In genomic region chr1:12446593-12446992, GRCh38 we compare ENCODE assay signal across 16 cellular contexts.
DNase-seq lines count a peak whose midpoint lies in the region; ATAC-seq and TF ChIP-seq lines count a peak whose summit lies in the region.
"Had no signal": no experiment of that assay in that cellular context is flagged by ENCODE, and none has a peak within 500 bp of the region (broad histone marks: within the 10 kb centered on the region; RNA-seq: fewer than 3 reads in every experiment).

No MANE protein-coding gene starts in this region.

- H3K36me3 ChIP-seq in osteoblast (ENCODE audit: insufficient read depth, low read length) (no peaks in the 10 kb centered on the region), tibial nerve (no peaks in the 10 kb centered on the region), GM23338 (ENCODE audit: insufficient read depth) (no peaks in the 10 kb centered on the region)
- H3K36me3 ChIP-seq: neural progenitor cell had no signal

- H3K4me2 ChIP-seq in osteoblast (ENCODE audit: insufficient read depth, low read length) = no peak overlapping the region
- no peak overlapping the region for H3K4me2 ChIP-seq in GM23338
- H3K4me2 ChIP-seq: neural progenitor cell had no signal

- no peak for TF ChIP-seq EP300 in tibial nerve (IDR thresholded peaks at IDR 0.05)

- no peaks in the 10 kb centered on the region for H3F3A ChIP-seq in GM23338 (replicated peaks; ENCODE audit: low read depth)

- no peaks in the 10 kb centered on the region for H3K9me3 Mint-ChIP-seq in GM23338
- H3K9me3 Mint-ChIP-seq: neural progenitor cell had no signal

- H3K4me1 Mint-ChIP-seq in T-helper 17 cell = peaks cover 39% of the 10 kb centered on the region
- peaks cover 7% of the 10 kb centered on the region; the same call in 2 of the 3 replicates for H3K4me1 Mint-ChIP-seq in GM23338

- H4K20me1 ChIP-seq in osteoblast (ENCODE audit: insufficient read depth, low read length) (no peaks in the 10 kb centered on the region), GM23338 (replicated peaks; ENCODE audit: insufficient read depth) (0 out of 2 replicates have a peak, but pooled peaks cover 2% of the 10 kb centered on the region)

- H3K36me3 Mint-ChIP-seq in T-helper 17 cell (ENCODE audit: low read depth) (no peaks in the 10 kb centered on the region), GM23338 (ENCODE audit: low read depth) (peaks cover 3% of the 10 kb centered on the region; the same call in 1 of the 3 replicates)
- H3K36me3 Mint-ChIP-seq: WTC11 had no signal

- H3K4me3 ChIP-seq in coronary artery (no peak overlapping the region), osteoblast (ENCODE audit: insufficient read depth, low read length) (no peak overlapping the region), tibial nerve (no peak overlapping the region), GM23338 (no peak overlapping the region)
- H3K4me3 ChIP-seq: neural progenitor cell had no signal

- 89 to 94% methylated on average over 2 of the region's 2 CpGs for WGBS in tibial nerve, 2 donors

- TF ChIP-seq CTCF in coronary artery (IDR thresholded peaks at IDR 0.05) = no peak
- no peak for TF ChIP-seq CTCF in osteoblast (IDR thresholded peaks at IDR 0.05; ENCODE audit: extremely low read depth, low read depth, low read length)
- TF ChIP-seq CTCF in tibial nerve (IDR thresholded peaks at IDR 0.05) = no peak
- TF ChIP-seq CTCF in GM23338 (conservative IDR thresholded peaks at IDR 0.05; ENCODE audit: low read depth in 2 of 2) = no peak

- H3K27me3 Mint-ChIP-seq in T-helper 17 cell (no peaks in the 10 kb centered on the region), GM23338 (ENCODE audit: insufficient read depth, low read depth, poor library complexity) (no peaks in the 10 kb centered on the region)
- H3K27me3 Mint-ChIP-seq: B cell; stimulated activated naive CD8-positive, alpha-beta T cell treated with anti-CD3 and anti-CD28 coated beads, Interleukin-15, amount 100 ng/mL, for 72 hours had no signal

- no peaks in the 10 kb centered on the region for H3K27me3 ChIP-seq in osteoblast (ENCODE audit: insufficient read depth, low read length)
- no peaks in the 10 kb centered on the region for H3K27me3 ChIP-seq in tibial nerve
- no peaks in the 10 kb centered on the region for H3K27me3 ChIP-seq in GM23338 (ENCODE audit: insufficient read depth)
- H3K27me3 ChIP-seq: neural progenitor cell had no signal

- H3K27ac ChIP-seq in coronary artery = peak overlapping the region; percentile 61 to 62
- peak overlapping the region; percentile 95 for H3K27ac ChIP-seq in osteoblast (ENCODE audit: low read depth, low read length)
- H3K27ac ChIP-seq in tibial nerve = peak overlapping the region in 3 of 4 donors; percentile 65 to 89 (median 87)
- H3K27ac ChIP-seq in GM23338 (ENCODE audit: low read depth) = no peak overlapping the region
- H3K27ac ChIP-seq: neural progenitor cell had no signal

- no peaks in the 10 kb centered on the region for H3K79me2 ChIP-seq in osteoblast (ENCODE audit: insufficient read depth, low read length)
- no peaks in the 10 kb centered on the region for H3K79me2 ChIP-seq in GM23338 (replicated peaks; ENCODE audit: insufficient read depth)

- H2AFZ ChIP-seq in osteoblast (ENCODE audit: low read length) (no peak overlapping the region), GM23338 (no peak overlapping the region)
- H2AFZ ChIP-seq: neural progenitor cell had no signal

- no peaks in the 10 kb centered on the region for H3K9me2 ChIP-seq in GM23338 (ENCODE audit: insufficient read depth)

- H3K27ac Mint-ChIP-seq in T-helper 17 cell = peak overlapping the region; percentile 71
- no peak overlapping the region for H3K27ac Mint-ChIP-seq in GM23338
- H3K27ac Mint-ChIP-seq: activated T-helper 1 cell treated with anti-CD3 and anti-CD28 coated beads, Interleukin-12 subunit alpha, Interleukin-12 subunit beta, Interleukin-2, Interleukin-4 antibody, amounts not matched to agents 30 ng/mL and 10 ng/mL and 1 ng/mL, durations not matched to agents 14 hours and 24 hours and 36 hours; B cell; neural progenitor cell; stimulated activated naive CD8-positive, alpha-beta T cell treated with anti-CD3 and anti-CD28 coated beads, Interleukin-15, amount 100 ng/mL, for 72 hours; WTC11 had no signal

- no peaks in the 10 kb centered on the region for H3K9me3 ChIP-seq in T-helper 17 cell (ENCODE audit: control insufficient read depth, low read length, poor library complexity, severe bottlenecking)
- no peaks in the 10 kb centered on the region for H3K9me3 ChIP-seq in osteoblast (ENCODE audit: low read depth, low read length)
- H3K9me3 ChIP-seq in tibial nerve = no peaks in the 10 kb centered on the region

- TF ChIP-seq POLR2A in tibial nerve (IDR thresholded peaks at IDR 0.05) = no peak

- no peak overlapping the region for H3K4me3 Mint-ChIP-seq in T-helper 17 cell
- no peak overlapping the region for H3K4me3 Mint-ChIP-seq in GM23338
- H3K4me3 Mint-ChIP-seq: activated T-helper 1 cell treated with anti-CD3 and anti-CD28 coated beads, Interleukin-12 subunit alpha, Interleukin-12 subunit beta, Interleukin-2, Interleukin-4 antibody, amounts not matched to agents 30 ng/mL and 10 ng/mL and 1 ng/mL, durations not matched to agents 14 hours and 24 hours and 36 hours; B cell; neural progenitor cell; stimulated activated naive CD8-positive, alpha-beta T cell treated with anti-CD3 and anti-CD28 coated beads, Interleukin-15, amount 100 ng/mL, for 72 hours; WTC11 had no signal

- no peak for DNase-seq in T-helper 17 cell
- no peak for DNase-seq in coronary artery (ENCODE audit: low spot score)
- no peak for DNase-seq in osteoblast (ENCODE audit: insufficient read length, low spot score, missing footprints)
- DNase-seq in tibial nerve (ENCODE audit: low spot score in 2 of 2) = no peak
- DNase-seq in activated CD4-positive, alpha-beta T cell treated with anti-CD3 and anti-CD28 coated beads, Interleukin-2, amount 50 U/mL, for 1 hour = no peak
- DNase-seq in GM23338 (ENCODE audit: low spot score) = no peak
- DNase-seq in SKM-1 treated with dmso at 0.1 percent for 144 hours (lab: John Stamatoyannopoulos, UW; ENCODE audit: unreplicated experiment) = no peak
- DNase-seq: amniotic stem cell; NCI-H2107; NCI-H526 treated with DMSO at 0.1 percent for 48 hours; SHP77 treated with DMSO at 0.1 percent for 48 hours; stimulated activated naive CD8-positive, alpha-beta T cell treated with anti-CD3 and anti-CD28 coated beads, Interleukin-15, amount 100 ng/mL, for 72 hours had no signal

- H3K4me1 ChIP-seq in osteoblast (ENCODE audit: insufficient read depth, low read length) (peaks cover 39% of the 10 kb centered on the region), tibial nerve (peaks cover 7 to 70% (median 46%) of the 10 kb centered on the region in 4 donors), GM23338 (ENCODE audit: insufficient read depth) (peaks cover 6% of the 10 kb centered on the region; the same call in 1 of the 2 replicates)

- ATAC-seq in T-helper 17 cell = no peak
- no peak for ATAC-seq in GM23338
- ATAC-seq: stimulated activated naive CD8-positive, alpha-beta T cell treated with anti-CD3 and anti-CD28 coated beads, Interleukin-15, amount 100 ng/mL, for 72 hours; WTC11 had no signal

TF ChIP-seq in GM23338, 12 proteins besides CTCF, POLR2A, EP300 and RAD21 (continues in another document):
- TF ChIP-seq EZH2phosphoT487 (IDR thresholded peaks at IDR 0.05; ENCODE audit: unreplicated experiment) (no peak), ZNF114 (CRISPR knock-in tag; IDR thresholded peaks at IDR 0.05) (no peak), REST (IDR thresholded peaks at IDR 0.05; ENCODE audit: unreplicated experiment) (no peak), JUNB (IDR thresholded peaks at IDR 0.05; ENCODE audit: unreplicated experiment) (no peak), NANOG (IDR thresholded peaks at IDR 0.05; ENCODE audit: borderline replicate concordance) (no peak), ZNF331 (CRISPR knock-in tag; IDR thresholded peaks at IDR 0.05; ENCODE audit: low read depth) (no peak), CREB1 (CRISPR knock-in tag; IDR thresholded peaks at IDR 0.05; ENCODE audit: low read depth) (no peak), ETS1 (IDR thresholded peaks at IDR 0.05) (no peak), EZH2 (IDR thresholded peaks at IDR 0.05; ENCODE audit: low read depth, unreplicated experiment) (no peak), STAT1 (IDR thresholded peaks at IDR 0.05; ENCODE audit: unreplicated experiment) (no peak), POLR2AphosphoS5 (IDR thresholded peaks at IDR 0.05; ENCODE audit: low read depth) (no peak)
